In the genomic region with DNA sequence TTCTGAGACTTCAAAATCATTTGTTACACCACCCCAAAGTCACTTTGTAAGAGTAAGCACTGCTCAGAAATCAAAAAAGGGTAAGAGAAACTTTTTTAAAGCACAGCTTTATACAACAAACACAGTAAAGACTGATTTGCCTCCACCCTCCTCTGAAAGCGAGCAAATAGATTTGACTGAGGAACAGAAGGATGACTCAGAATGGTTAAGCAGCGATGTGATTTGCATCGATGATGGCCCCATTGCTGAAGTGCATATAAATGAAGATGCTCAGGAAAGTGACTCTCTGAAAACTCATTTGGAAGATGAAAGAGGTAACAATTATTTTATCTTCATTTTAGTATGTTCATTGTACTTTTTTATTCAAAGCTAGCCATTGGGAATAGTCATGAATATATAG, we compare ENCODE assay signal across 17 cellular contexts. TPM values are rescaled to one million over a fixed set of nuclear protein-coding genes. Genes with fewer than 3 reads are reported as not detected.
DNase-seq lines count a peak whose midpoint lies in the region; ATAC-seq and TF ChIP-seq lines count a peak whose summit lies in the region.
"Had no signal": no experiment of that assay in that cellular context is flagged by ENCODE, and none has a peak within 500 bp of the region (broad histone marks: within the 10 kb centered on the region; RNA-seq: fewer than 3 reads in every experiment).

No MANE protein-coding gene starts in this region.

- H3K27me3 ChIP-seq in A673 (replicated peaks; ENCODE audit: insufficient read depth, low read depth, low read length, poor library complexity) = no peaks in the 10 kb centered on the region
- H3K27me3 ChIP-seq in HUES48 (ENCODE audit: control insufficient read depth, insufficient read depth, low read length) = no peaks in the 10 kb centered on the region
- no peaks in the 10 kb centered on the region for H3K27me3 ChIP-seq in WERI-Rb-1 (ENCODE audit: insufficient read depth, low read depth, severe bottlenecking)
- H3K27me3 ChIP-seq: BLaER1 treated with 17β-estradiol and CSF1 and Interleukin-3, amounts not matched to agents 10 nM and 100 nM had no signal

- TF ChIP-seq CTCF in A673 (conservative IDR thresholded peaks at IDR 0.05; ENCODE audit: low read depth, low read length) (no peak), Calu3 (IDR thresholded peaks at IDR 0.05; ENCODE audit: unreplicated experiment) (no peak), WERI-Rb-1 (IDR thresholded peaks at IDR 0.05; ENCODE audit: low read depth, low read length) (no peak)

- H3K9me3 ChIP-seq in A673 (ENCODE audit: low read depth, low read length, poor library complexity, severe bottlenecking) = no peaks in the 10 kb centered on the region
- no peaks in the 10 kb centered on the region for H3K9me3 ChIP-seq in HUES48 (ENCODE audit: control insufficient read depth, insufficient read depth, low read length)
- no peaks in the 10 kb centered on the region for H3K9me3 ChIP-seq in WERI-Rb-1 (ENCODE audit: severe bottlenecking)
- H3K9me3 ChIP-seq: BLaER1 treated with 17β-estradiol and CSF1 and Interleukin-3, amounts not matched to agents 10 nM and 100 nM had no signal

- ATAC-seq in GM21825 (IDR thresholded peaks at IDR 0.05; ENCODE audit: unreplicated experiment) = no peak
- ATAC-seq: esophagus mucosa, sciatic nerve had no signal

- CTCF ChIA-PET in A673 (lab: Charles Lee) (interaction anchor here (0.8 kb wide), 1 partner anchor 10 kb away, joined by 3 read pairs; no protein-coding TSS in a partner anchor), Calu3 (lab: Charles Lee) (interaction anchor here (0.9 kb wide), 1 partner anchor 32 kb away, joined by 3 read pairs; a partner anchor contains a TSS)

- DNase-seq in A673 (ENCODE audit: low spot score) (peak; percentile 21), Calu3 (no peak), astrocyte of the hippocampus (ENCODE audit: low read depth, low spot score) (peak; percentile 48), NCI-H2107 treated with DMSO at 0.1 percent for 48 hours (lab: John Stamatoyannopoulos, UW; ENCODE audit: unreplicated experiment) (no peak), WERI-Rb-1 (no peak), globus pallidus (ENCODE audit: low spot score) (no peak)
- DNase-seq: DND-41, NCI-H1048, NCI-H226, PC-9 had no signal

- H3K4me1 Mint-ChIP-seq in Calu3 (ENCODE audit: low read depth, unreplicated experiment) = no peaks in the 10 kb centered on the region

- H3K9ac ChIP-seq in HUES48 (ENCODE audit: low read depth, low read length) = no peak overlapping the region
- H3K9ac ChIP-seq: BLaER1 treated with 17β-estradiol and CSF1 and Interleukin-3, amounts not matched to agents 10 nM and 100 nM had no signal

- POLR2A ChIA-PET in A673 (lab: Charles Lee; ENCODE audit: low non-redundant PET) = interaction anchor here (0.6 kb wide), 1 partner anchor 33 kb away, joined by 13 read pairs; no protein-coding TSS in a partner anchor

- H3K27ac ChIP-seq in A673 (ENCODE audit: low read depth, low read length, poor library complexity, severe bottlenecking) (no peak overlapping the region), HUES48 (ENCODE audit: low read depth, low read length) (peak overlapping the region; percentile 57), WERI-Rb-1 (no peak overlapping the region)
- H3K27ac ChIP-seq: BLaER1 treated with 17β-estradiol and CSF1 and Interleukin-3, amounts not matched to agents 10 nM and 100 nM; coronary artery; PC-9 had no signal

- no peak overlapping the region for H3K4me3 ChIP-seq in A673 (ENCODE audit: low read depth, low read length, poor library complexity, severe bottlenecking)
- H3K4me3 ChIP-seq in HUES48 (ENCODE audit: low read depth, low read length) = no peak overlapping the region
- no peak overlapping the region for H3K4me3 ChIP-seq in WERI-Rb-1 (ENCODE audit: low read depth, low read length)
- H3K4me3 ChIP-seq: BLaER1 treated with 17β-estradiol and CSF1 and Interleukin-3, amounts not matched to agents 10 nM and 100 nM; coronary artery; PC-9 had no signal

- H3K36me3 ChIP-seq in A673 (ENCODE audit: insufficient read depth, low read length, poor library complexity, severe bottlenecking) (peaks cover 25% of the 10 kb centered on the region), HUES48 (ENCODE audit: control insufficient read depth, insufficient read depth, low read length) (peaks cover 62% of the 10 kb centered on the region), WERI-Rb-1 (peaks cover 48% of the 10 kb centered on the region)

- H3K4me1 ChIP-seq in A673 (ENCODE audit: insufficient read depth, low read length, poor library complexity, severe bottlenecking) (peaks cover 5% of the 10 kb centered on the region), HUES48 (ENCODE audit: control insufficient read depth, insufficient read depth, low read length) (0 out of 2 replicates have a peak, but pooled peaks cover 4% of the 10 kb centered on the region)

- BruUV-seq in A673 (replicated peaks; lab: Mats Ljungman, UMichigan) (TSS peak; percentile 56), Calu3 (replicated peaks; lab: Mats Ljungman, UMichigan) (TSS peak; percentile 38)

- H3K9me3 Mint-ChIP-seq in Calu3 (ENCODE audit: low read depth, unreplicated experiment) = no peaks in the 10 kb centered on the region
- H3K9me3 Mint-ChIP-seq: neural crest cell had no signal

- H3K36me3 Mint-ChIP-seq in Calu3 (ENCODE audit: insufficient read depth, unreplicated experiment) = no peaks in the 10 kb centered on the region

- no peaks in the 10 kb centered on the region for H3K27me3 Mint-ChIP-seq in Calu3 (ENCODE audit: unreplicated experiment)

- intact Hi-C loops in A673 (cut with micrococcal nuclease; ENCODE audit: unreplicated experiment) (no loop called here), Calu3 (cut with micrococcal nuclease; ENCODE audit: unreplicated experiment) (no loop called here)

- H3K4me3 Mint-ChIP-seq in Calu3 (ENCODE audit: low read depth, unreplicated experiment) = no peak overlapping the region
- H3K4me3 Mint-ChIP-seq: neural crest cell had no signal

- H3K27ac Mint-ChIP-seq in Calu3 (ENCODE audit: unreplicated experiment) = no peak overlapping the region

RNA-seq across cellular contexts. Expression of a gene that starts 32.6 kb away (rescaled TPM):
- 40.0 and 43.6 TPM in 2 replicates for total RNA-seq in A673 (2021)
- total RNA-seq in Calu3 (2022) = 26.7 and 31.8 TPM in 2 replicates

Comparison
In these comparisons a context has a peak if more than half of its experiments do, and no peak if none do; other contexts are left out.
1. DNase-seq: peak in A673 (single experiment) and astrocyte of the hippocampus (single experiment); none in Calu3 (single experiment), NCI-H2107 treated with DMSO at 0.1 percent for 48 hours (single experiment), WERI-Rb-1 (single experiment) and globus pallidus (single experiment).